Comparison of ENCODE assay signal across 16 cellular contexts in the genomic region with DNA sequence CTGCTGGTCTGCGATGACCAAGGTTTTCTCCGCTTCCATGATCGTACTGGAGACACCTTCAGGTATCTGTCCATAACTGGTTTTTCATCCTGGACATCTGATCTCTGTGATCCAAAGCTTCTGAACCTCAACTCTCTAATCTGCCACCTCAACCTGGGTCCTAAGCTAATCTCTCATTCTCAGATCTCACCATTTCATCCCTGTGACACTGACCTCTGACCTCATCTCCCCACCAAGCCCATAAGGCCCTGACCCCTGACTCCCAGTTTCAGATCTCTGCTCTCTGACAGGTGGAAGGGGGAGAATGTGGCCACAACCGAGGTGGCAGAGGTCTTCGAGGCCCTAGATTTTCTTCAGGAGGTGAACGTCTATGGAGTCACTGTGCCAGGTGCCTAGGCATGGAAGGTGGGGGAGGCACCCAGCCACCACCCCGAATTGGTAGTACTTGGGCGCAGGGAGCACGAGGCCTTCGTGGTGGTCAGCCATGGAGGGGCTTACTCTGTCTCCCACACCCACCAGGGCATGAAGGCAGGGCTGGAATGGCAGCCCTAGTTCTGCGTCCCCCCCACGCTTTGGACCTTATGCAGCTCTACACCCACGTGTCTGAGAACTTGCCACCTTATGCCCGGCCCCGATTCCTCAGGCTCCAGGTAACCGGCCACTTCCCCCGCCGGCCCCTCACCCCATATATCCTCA. TPM values are rescaled to one million over a fixed set of nuclear protein-coding genes. Genes with fewer than 3 reads are reported as not detected.
DNase-seq lines count a peak whose midpoint lies in the region; ATAC-seq and TF ChIP-seq lines count a peak whose summit lies in the region.
"Had no signal": no experiment of that assay in that cellular context is flagged by ENCODE, and none has a peak within 500 bp of the region (broad histone marks: within the 10 kb centered on the region; RNA-seq: fewer than 3 reads in every experiment).

No MANE protein-coding gene starts in this region.

- ATAC-seq in T-helper 17 cell (no peak), HG02970 (IDR thresholded peaks at IDR 0.05; ENCODE audit: low FRiP score, unreplicated experiment) (no peak)
- ATAC-seq: GM23338 had no signal

- no peaks in the 10 kb centered on the region for H3K9me3 ChIP-seq in T-helper 17 cell (ENCODE audit: control insufficient read depth, low read length, poor library complexity, severe bottlenecking)
- H3K9me3 ChIP-seq: BE2C, Peyer's patch had no signal

- peak overlapping the region; percentile 19 for H3K27ac Mint-ChIP-seq in T-helper 17 cell
- H3K27ac Mint-ChIP-seq in dendritic cell treated with granulocyte-macrophage colony-stimulating factor and Interleukin-4, amounts not matched to agents 40 ng/mL and 50 ng/mL, for 4 days: peak overlapping the region; percentile 83
- no peak overlapping the region for H3K27ac Mint-ChIP-seq in neural crest cell (ENCODE audit: unreplicated experiment)
- no peak overlapping the region for H3K27ac Mint-ChIP-seq in type B pancreatic cell
- H3K27ac Mint-ChIP-seq: GM23338 had no signal

- no peak for DNase-seq in T-helper 17 cell
- no peak for DNase-seq in neural crest cell (ENCODE audit: low read depth, low spot score)
- DNase-seq in type B pancreatic cell (ENCODE audit: extremely low spot score, unreplicated experiment): no peak
- DNase-seq in NCI-H510A treated with DMSO at 0.1 percent for 48 hours (lab: John Stamatoyannopoulos, UW): no peak
- no peak for DNase-seq in stimulated activated CD4-positive, alpha-beta T cell treated with anti-CD3 and anti-CD28 coated beads, Interleukin-1b, Interleukin-23, amount 100 ng/mL, for 48 hours
- DNase-seq: BE2C, DMS 273 treated with DMSO at 0.1 percent for 48 hours, Kasumi-1, NCI-H1417, NCI-H1930, NCI-H2171 treated with DMSO at 0.1 percent for 48 hours, NCI-H524, Peyer's patch had no signal

- intact Hi-C loops in dendritic cell treated with granulocyte-macrophage colony-stimulating factor and Interleukin-4, amounts not matched to agents 40 ng/mL and 50 ng/mL, for 4 days (cut with micrococcal nuclease): no loop called here

- H3K27me3 Mint-ChIP-seq in T-helper 17 cell (no peaks in the 10 kb centered on the region), neural crest cell (ENCODE audit: low read depth) (peaks cover 11% of the 10 kb centered on the region), type B pancreatic cell (no peaks in the 10 kb centered on the region)
- H3K27me3 Mint-ChIP-seq in dendritic cell treated with granulocyte-macrophage colony-stimulating factor and Interleukin-4, amounts not matched to agents 40 ng/mL and 50 ng/mL, for 4 days: no peaks in the 10 kb centered on the region

- H3K9me3 Mint-ChIP-seq in dendritic cell treated with granulocyte-macrophage colony-stimulating factor and Interleukin-4, amounts not matched to agents 40 ng/mL and 50 ng/mL, for 4 days: no peaks in the 10 kb centered on the region
- H3K9me3 Mint-ChIP-seq in neural crest cell: no peaks in the 10 kb centered on the region
- no peaks in the 10 kb centered on the region for H3K9me3 Mint-ChIP-seq in type B pancreatic cell
- H3K9me3 Mint-ChIP-seq: GM23338 had no signal

- H3K4me3 Mint-ChIP-seq in T-helper 17 cell (no peak overlapping the region), neural crest cell (peak overlapping the region; percentile 37), type B pancreatic cell (peak overlapping the region; percentile 61)
- H3K4me3 Mint-ChIP-seq in dendritic cell treated with granulocyte-macrophage colony-stimulating factor and Interleukin-4, amounts not matched to agents 40 ng/mL and 50 ng/mL, for 4 days: peak overlapping the region; percentile 33
- H3K4me3 Mint-ChIP-seq: GM23338 had no signal

- H3K36me3 Mint-ChIP-seq in T-helper 17 cell (ENCODE audit: low read depth) (no peaks in the 10 kb centered on the region), neural crest cell (ENCODE audit: low read depth) (no peaks in the 10 kb centered on the region), type B pancreatic cell (no peaks in the 10 kb centered on the region)
- H3K36me3 Mint-ChIP-seq in dendritic cell treated with granulocyte-macrophage colony-stimulating factor and Interleukin-4, amounts not matched to agents 40 ng/mL and 50 ng/mL, for 4 days (ENCODE audit: low read depth): peaks cover 61% of the 10 kb centered on the region

- H3K4me1 Mint-ChIP-seq in T-helper 17 cell (peaks cover 18% of the 10 kb centered on the region), neural crest cell (peaks cover 27% of the 10 kb centered on the region), type B pancreatic cell (ENCODE audit: unreplicated experiment) (peaks cover 20% of the 10 kb centered on the region)
- H3K4me1 Mint-ChIP-seq in dendritic cell treated with granulocyte-macrophage colony-stimulating factor and Interleukin-4, amounts not matched to agents 40 ng/mL and 50 ng/mL, for 4 days (ENCODE audit: low read depth): peaks cover 80% of the 10 kb centered on the region

- TF ChIP-seq CTCF in neural crest cell (conservative IDR thresholded peaks at IDR 0.05): no peak
- TF ChIP-seq CTCF in type B pancreatic cell (conservative IDR thresholded peaks at IDR 0.05): no peak

RNA-seq across cellular contexts. Expression of gene SLC27A3, which starts 3.8 kb away (rescaled TPM):
- total RNA-seq in T-helper 17 cell: 10 to 100 TPM in 1 of 2 donors, 1 to 10 TPM in 1; 7.4 to 10.0 TPM
- total RNA-seq in neural crest cell: 16.8 and 18.1 TPM in 2 replicates
- 20.6 and 22.1 TPM in 2 replicates for total RNA-seq in type B pancreatic cell (ENCODE audit: low replicate concordance)

RNA-seq across cellular contexts. Expression of gene INTS3, which starts 51.1 kb away (rescaled TPM):
- total RNA-seq in T-helper 17 cell (10 to 100 TPM; 33.6 to 47.6 TPM), neural crest cell (78.4 and 79.2 TPM in 2 replicates), type B pancreatic cell (ENCODE audit: low replicate concordance) (70.3 and 90.8 TPM in 2 replicates)

Comparison
In these comparisons a context has a peak if more than half of its experiments do, and no peak if none do; other contexts are left out.
1. H3K27ac Mint-ChIP-seq: peak in T-helper 17 cell (single experiment) and dendritic cell treated with granulocyte-macrophage colony-stimulating factor and Interleukin-4, amounts not matched to agents 40 ng/mL and 50 ng/mL, for 4 days (single experiment); none in neural crest cell (single experiment) and type B pancreatic cell (single experiment).